Comparison of ENCODE assay signal across 14 cellular contexts in genomic region chrX:3176439-3176820, GRCh38.
DNase-seq lines count a peak whose midpoint lies in the region; ATAC-seq and TF ChIP-seq lines count a peak whose summit lies in the region.
"Had no signal": no experiment of that assay in that cellular context is flagged by ENCODE, and none has a peak within 500 bp of the region (broad histone marks: within the 10 kb centered on the region; RNA-seq: fewer than 3 reads in every experiment).

No MANE protein-coding gene starts in this region.

- no peak for ATAC-seq in psoas muscle

- H3K27me3 ChIP-seq in left ventricle myocardium inferior (ENCODE audit: low read depth) (no peaks in the 10 kb centered on the region), psoas muscle (ENCODE audit: insufficient read depth in 3 of 3, low read length in 2 of 3) (no peaks in the 10 kb centered on the region)
- H3K27me3 ChIP-seq: cardiac muscle cell had no signal

- H3K4me1 ChIP-seq in left ventricle myocardium inferior (no peaks in the 10 kb centered on the region), psoas muscle (no peaks in the 10 kb centered on the region)

- H3K27ac ChIP-seq in left ventricle myocardium inferior (replicated peaks) (peak overlapping the region; percentile 38), psoas muscle (no peak overlapping the region)
- H3K27ac ChIP-seq: cardiac muscle cell, KMS-11 had no signal

- intact Hi-C loops in left ventricle myocardium inferior (cut with micrococcal nuclease): no loop called here
- intact Hi-C loops in cardiac septum (cut with DNase I): no loop called here
- intact Hi-C loops in head of caudate nucleus (cut with DNase I): no loop called here
- intact Hi-C loops in psoas muscle (cut with DNase I): no loop called here

- H3K4me3 ChIP-seq in left ventricle myocardium inferior (no peak overlapping the region), astrocyte of the spinal cord (ENCODE audit: low read depth, low read length) (no peak overlapping the region), psoas muscle (no peak overlapping the region)
- H3K4me3 ChIP-seq: cardiac muscle cell, skin epidermis had no signal

- in situ Hi-C loops in astrocyte of the spinal cord (cut with HindIII; ENCODE audit: low sequenced_read_pairs): no loop called here

- DNase-seq in left ventricle myocardium inferior: no peak
- DNase-seq in cardiac septum (ENCODE audit: low spot score): no peak
- DNase-seq in astrocyte of the spinal cord (ENCODE audit: low read depth, low spot score): peak; percentile 60
- peak; percentile 34 for DNase-seq in left kidney (ENCODE audit: low read depth, low spot score)
- DNase-seq in head of caudate nucleus: no peak
- no peak for DNase-seq in cerebellar cortex (ENCODE audit: low spot score)
- no peak for DNase-seq in psoas muscle
- no peak for DNase-seq in activated gamma-delta T cell (lab: John Stamatoyannopoulos, UW)
- DNase-seq: activated CD4-positive, alpha-beta T cell treated with anti-CD3 and anti-CD28 coated beads, Interleukin-2, amount 50 U/mL, for 48 hours; NCI-H1930; T-helper 1 cell had no signal

- H3K36me3 ChIP-seq in left ventricle myocardium inferior: no peaks in the 10 kb centered on the region
- no peaks in the 10 kb centered on the region for H3K36me3 ChIP-seq in psoas muscle (ENCODE audit: insufficient read depth in 1 of 2, low read depth in 1 of 2)
- H3K36me3 ChIP-seq: cardiac muscle cell had no signal

- H3K9me3 ChIP-seq in left ventricle myocardium inferior (replicated peaks): no peaks in the 10 kb centered on the region
- no peaks in the 10 kb centered on the region for H3K9me3 ChIP-seq in psoas muscle

- TF ChIP-seq CTCF in left ventricle myocardium inferior (IDR thresholded peaks at IDR 0.05; ENCODE audit: borderline replicate concordance) (no peak), astrocyte of the spinal cord (IDR thresholded peaks at IDR 0.05; ENCODE audit: low read depth, low read length) (no peak), psoas muscle (IDR thresholded peaks at IDR 0.05) (no peak)

- 17 to 34% (median 19%) methylated on average over 5 of the region's 5 CpGs for WGBS in psoas muscle, 3 donors

Comparison
In these comparisons a context has a peak if more than half of its experiments do, and no peak if none do; other contexts are left out.
1. DNase-seq: peak in astrocyte of the spinal cord (single experiment) and left kidney (single experiment); none in left ventricle myocardium inferior (single experiment), cardiac septum (single experiment), head of caudate nucleus (0 of 42), cerebellar cortex (single experiment), psoas muscle (0 of 2) and activated gamma-delta T cell (single experiment).